Comparison of ENCODE assay signal across 20 cellular contexts in genomic region chr22:36289406-36289870, GRCh38. TPM values are rescaled to one million over a fixed set of nuclear protein-coding genes. Genes with fewer than 3 reads are reported as not detected.
DNase-seq lines count a peak whose midpoint lies in the region; ATAC-seq and TF ChIP-seq lines count a peak whose summit lies in the region.
"Had no signal": no experiment of that assay in that cellular context is flagged by ENCODE, and none has a peak within 500 bp of the region (broad histone marks: within the 10 kb centered on the region; RNA-seq: fewer than 3 reads in every experiment).

No MANE protein-coding gene starts in this region.

- no peak overlapping the region for H4K91ac ChIP-seq in mesenchymal stem cell (ENCODE audit: low read length)

- H3K4me2 ChIP-seq in BLaER1 treated with 17β-estradiol and CSF1 and Interleukin-3, amounts not matched to agents 10 nM and 100 nM: peak overlapping the region in 9 of 11 experiments; percentile 12 to 72 (median 49); a peak in 18 of 22 replicates
- H3K4me2 ChIP-seq in mesenchymal stem cell (ENCODE audit: low read length, poor library complexity, severe bottlenecking): no peak overlapping the region
- H3K4me2 ChIP-seq: hepatocyte had no signal

- H3K36me3 ChIP-seq in BLaER1 treated with 17β-estradiol and CSF1 and Interleukin-3, amounts not matched to agents 10 nM and 100 nM: peaks cover 85 to 97% (median 93%) of the 10 kb centered on the region in 11 experiments
- peaks cover 77% of the 10 kb centered on the region for H3K36me3 ChIP-seq in CD8-positive, alpha-beta T cell (ENCODE audit: insufficient read depth, low read length)
- peaks cover 82 to 83% of the 10 kb centered on the region in 2 experiments for H3K36me3 ChIP-seq in mesenchymal stem cell (ENCODE audit: control insufficient read depth in 1 of 2, insufficient read depth in 2 of 2, low read depth in 1 of 2, low read length in 2 of 2)

- peaks cover 0 to 38% (median 30%) of the 10 kb centered on the region in 11 experiments; a peak in 19 of 22 replicates for H3K9me3 ChIP-seq in BLaER1 treated with 17β-estradiol and CSF1 and Interleukin-3, amounts not matched to agents 10 nM and 100 nM (replicated peaks in 1 of 11)
- H3K9me3 ChIP-seq in CD8-positive, alpha-beta T cell (ENCODE audit: low read length): no peaks in the 10 kb centered on the region
- no peaks in the 10 kb centered on the region for H3K9me3 ChIP-seq in mesenchymal stem cell (ENCODE audit: control insufficient read depth, low read length)
- H3K9me3 ChIP-seq: stomach had no signal

- H2BK12ac ChIP-seq in mesenchymal stem cell (ENCODE audit: low read length in 2 of 2): no peak overlapping the region

- H2AFZ ChIP-seq in mesenchymal stem cell (ENCODE audit: low read depth, low read length): no peak overlapping the region
- H2AFZ ChIP-seq: GM23248, hepatocyte had no signal

- no peak overlapping the region for H4K8ac ChIP-seq in mesenchymal stem cell (ENCODE audit: low read length)

- H3K9ac ChIP-seq in BLaER1 treated with 17β-estradiol and CSF1 and Interleukin-3, amounts not matched to agents 10 nM and 100 nM: 0 out of 22 replicates have a peak overlapping the region, but pooled peaks of 3 of the 11 experiments have one; percentile 4 to 44 (median 7)
- H3K9ac ChIP-seq in mesenchymal stem cell (ENCODE audit: low read length): no peak overlapping the region
- H3K9ac ChIP-seq: GM23248 had no signal

- 97% methylated on average over 7 of the region's 7 CpGs for WGBS in mesenchymal stem cell

- H3K27ac ChIP-seq in BLaER1 treated with 17β-estradiol and CSF1 and Interleukin-3, amounts not matched to agents 10 nM and 100 nM: peak overlapping the region in 7 of 11 experiments; percentile 4 to 56 (median 18); a peak in 5 of 22 replicates
- H3K27ac ChIP-seq in CD8-positive, alpha-beta T cell (ENCODE audit: low read depth, low read length): peak overlapping the region; percentile 35
- H3K27ac ChIP-seq in mesenchymal stem cell (ENCODE audit: low read length, poor library complexity, severe bottlenecking): peak overlapping the region; percentile 0
- H3K27ac ChIP-seq: GM23248, hepatocyte had no signal

- no peaks in the 10 kb centered on the region for H3K9me3 Mint-ChIP-seq in CD8-positive, alpha-beta T cell
- H3K9me3 Mint-ChIP-seq in activated naive CD4-positive, alpha-beta T cell treated with anti-CD3 and anti-CD28 coated beads, Interleukin-2, amount 50 U/mL, for 72 hours: no peaks in the 10 kb centered on the region
- H3K9me3 Mint-ChIP-seq: IgD-negative memory B cell had no signal

- no peak overlapping the region for H3K14ac ChIP-seq in mesenchymal stem cell (ENCODE audit: low read length in 2 of 2)

- peak overlapping the region; percentile 92 for H3K27ac Mint-ChIP-seq in CD8-positive, alpha-beta T cell
- peak overlapping the region; percentile 81 to 85 for H3K27ac Mint-ChIP-seq in activated naive CD4-positive, alpha-beta T cell treated with anti-CD3 and anti-CD28 coated beads, Interleukin-2, amount 50 U/mL, for 72 hours

- in situ Hi-C loops in ACHN (cut with HindIII; ENCODE audit: low pct_ligation_motif_present, low pct_unique_long_range_greater_than_20kb, low sequenced_read_pairs): no loop called here

- no peak overlapping the region for H2BK120ac ChIP-seq in mesenchymal stem cell (ENCODE audit: low read depth, low read length)

- H3K27me3 Mint-ChIP-seq in CD8-positive, alpha-beta T cell (ENCODE audit: low read depth): no peaks in the 10 kb centered on the region
- H3K27me3 Mint-ChIP-seq: IgD-negative memory B cell had no signal

- no peak for ATAC-seq in CD8-positive, alpha-beta T cell
- ATAC-seq in activated naive CD4-positive, alpha-beta T cell treated with anti-CD3 and anti-CD28 coated beads, Interleukin-2, amount 50 U/mL, for 72 hours: no peak
- no peak for ATAC-seq in GM18907 (IDR thresholded peaks at IDR 0.05; ENCODE audit: unreplicated experiment)
- ATAC-seq: esophagus mucosa, left colon, Panc1, sciatic nerve had no signal

- H2AK5ac ChIP-seq in mesenchymal stem cell (ENCODE audit: low read length, severe bottlenecking): no peak overlapping the region

- H3K4me3 Mint-ChIP-seq in CD8-positive, alpha-beta T cell: peak overlapping the region; percentile 61
- H3K4me3 Mint-ChIP-seq: CD14-positive monocyte had no signal

- H3K23ac ChIP-seq in mesenchymal stem cell (ENCODE audit: low read length in 2 of 2): no peak overlapping the region

- H3K27me3 ChIP-seq in BLaER1 treated with 17β-estradiol and CSF1 and Interleukin-3, amounts not matched to agents 10 nM and 100 nM: no peaks in the 10 kb centered on the region
- H3K27me3 ChIP-seq in CD8-positive, alpha-beta T cell (ENCODE audit: insufficient read depth, low read length): no peaks in the 10 kb centered on the region
- no peaks in the 10 kb centered on the region for H3K27me3 ChIP-seq in mesenchymal stem cell (ENCODE audit: control insufficient read depth in 1 of 2, insufficient read depth in 1 of 2, low read length in 2 of 2)
- H3K27me3 ChIP-seq: hepatocyte, stomach had no signal

- CTCF ChIA-PET in CD8-positive, alpha-beta T cell (lab: Charles Lee): interaction anchor here (0.7 to 2.9 kb wide), 5 partner anchors 12 to 95 kb away, joined by 3 to 14 read pairs (median 7); no protein-coding TSS in a partner anchor

- H3K4me1 ChIP-seq in BLaER1 treated with 17β-estradiol and CSF1 and Interleukin-3, amounts not matched to agents 10 nM and 100 nM: peaks cover 0 to 55% (median 34%) of the 10 kb centered on the region in 10 experiments; a peak in 17 of 20 replicates
- H3K4me1 ChIP-seq in CD8-positive, alpha-beta T cell (ENCODE audit: insufficient read depth, low read length): peaks cover 44% of the 10 kb centered on the region
- H3K4me1 ChIP-seq in mesenchymal stem cell (ENCODE audit: control insufficient read depth, insufficient read depth, low read depth, low read length): peaks cover 20% of the 10 kb centered on the region

- no peak overlapping the region for H2BK5ac ChIP-seq in mesenchymal stem cell (ENCODE audit: low read depth, low read length, poor library complexity, severe bottlenecking)

- H3K79me1 ChIP-seq in mesenchymal stem cell (replicated peaks; ENCODE audit: low read length, poor library complexity, severe bottlenecking): peaks cover 25% of the 10 kb centered on the region

- H3K4me1 Mint-ChIP-seq in CD8-positive, alpha-beta T cell (ENCODE audit: low read depth): peaks cover 44% of the 10 kb centered on the region
- H3K4me1 Mint-ChIP-seq: CD14-positive monocyte, IgD-negative memory B cell had no signal

- no peak overlapping the region for H3K18ac ChIP-seq in mesenchymal stem cell (ENCODE audit: low read depth in 1 of 2, low read length in 2 of 2)

- intact Hi-C loops in CD8-positive, alpha-beta T cell (cut with DNase I, micrococcal nuclease): no loop called here

- no peak for DNase-seq in CD8-positive, alpha-beta T cell
- no peak for DNase-seq in activated naive CD4-positive, alpha-beta T cell treated with anti-CD3 and anti-CD28 coated beads, Interleukin-2, amount 50 U/mL, for 72 hours (ENCODE audit: low spot score in 2 of 2)
- DNase-seq in mesenchymal stem cell: no peak
- DNase-seq in NK-92 treated with Interleukin-12 subunit alpha and Interleukin-12 subunit beta, amount 100 ng/mL, for 24 hours (lab: John Stamatoyannopoulos, UW): no peak
- no peak for DNase-seq in DMS53 (lab: John Stamatoyannopoulos, UW)
- DNase-seq in ACHN: no peak
- DNase-seq: GF-D8, GM23248, NCI-H1105 treated with DMSO at 0.1 percent for 48 hours, stomach had no signal

- peaks cover 89% of the 10 kb centered on the region for H3K36me3 Mint-ChIP-seq in CD8-positive, alpha-beta T cell
- H3K36me3 Mint-ChIP-seq in activated naive CD4-positive, alpha-beta T cell treated with anti-CD3 and anti-CD28 coated beads, Interleukin-2, amount 50 U/mL, for 72 hours: peaks cover 40 to 58% of the 10 kb centered on the region in 2 donors

- TF ChIP-seq CTCF in CD8-positive, alpha-beta T cell (IDR thresholded peaks at IDR 0.05): no peak

- H3K4me3 ChIP-seq in BLaER1 treated with 17β-estradiol and CSF1 and Interleukin-3, amounts not matched to agents 10 nM and 100 nM: peak overlapping the region in 1 of 10 experiments; percentile 5; a peak in 2 of 20 replicates
- H3K4me3 ChIP-seq in CD8-positive, alpha-beta T cell (ENCODE audit: low read depth, low read length): no peak overlapping the region
- H3K4me3 ChIP-seq in mesenchymal stem cell (ENCODE audit: insufficient read depth in 1 of 2, low read depth in 1 of 2, low read length in 2 of 2): no peak overlapping the region
- H3K4me3 ChIP-seq: GM23248, hepatocyte, stomach had no signal

- H4K20me1 ChIP-seq in BLaER1 treated with 17β-estradiol and CSF1 and Interleukin-3, amounts not matched to agents 10 nM and 100 nM: peaks cover 50 to 95% (median 86%) of the 10 kb centered on the region in 11 experiments; a peak in 21 of 22 replicates

- H2BK15ac ChIP-seq in mesenchymal stem cell (ENCODE audit: low read depth, poor library complexity, severe bottlenecking): no peak overlapping the region

- POLR2A ChIA-PET in CD8-positive, alpha-beta T cell (lab: Charles Lee): interaction anchor here (1.1 to 2.1 kb wide), 3 partner anchors 10 to 96 kb away, joined by 4 to 10 read pairs (median 6); no protein-coding TSS in a partner anchor

- no peak overlapping the region for H3K4ac ChIP-seq in mesenchymal stem cell (ENCODE audit: low read depth in 1 of 2, low read length in 2 of 2)

RNA-seq across cellular contexts. Expression of gene APOL1, which starts 36.5 kb away (rescaled TPM):
- 1 to 10 TPM; 5.0 to 5.3 TPM for total RNA-seq in CD8-positive, alpha-beta T cell
- 10 to 100 TPM; 27.2 to 40.5 TPM for total RNA-seq in activated naive CD4-positive, alpha-beta T cell treated with anti-CD3 and anti-CD28 coated beads, Interleukin-2, amount 50 U/mL, for 72 hours
- polyA plus RNA-seq in mesenchymal stem cell (2013, experiment 1 of 2): 19.4 TPM
- polyA plus RNA-seq in mesenchymal stem cell (2013, experiment 2 of 2): 18.7 TPM
- polyA plus RNA-seq: neural cell had no signal

RNA-seq across cellular contexts. Expression of gene APOL2, which starts 50.1 kb away (rescaled TPM):
- total RNA-seq in CD8-positive, alpha-beta T cell: 10 to 100 TPM; 17.4 to 18.2 TPM
- total RNA-seq in activated naive CD4-positive, alpha-beta T cell treated with anti-CD3 and anti-CD28 coated beads, Interleukin-2, amount 50 U/mL, for 72 hours: 10 to 100 TPM; 51.3 to 68.6 TPM
- 28.5 TPM for polyA plus RNA-seq in mesenchymal stem cell (2013, experiment 1 of 2)
- 29.7 TPM for polyA plus RNA-seq in mesenchymal stem cell (2013, experiment 2 of 2)
- polyA plus RNA-seq: neural cell had no signal

Comparison
In these comparisons a context has a peak if more than half of its experiments do, and no peak if none do; other contexts are left out.
1. RNA of gene APOL1, which starts 36.5 kb away (total RNA-seq): 27.2 to 40.5 TPM in activated naive CD4-positive, alpha-beta T cell treated with anti-CD3 and anti-CD28 coated beads, Interleukin-2, amount 50 U/mL, for 72 hours; 5.0 to 5.3 TPM in CD8-positive, alpha-beta T cell; every median in the first group is over 4 times any median in the second.
2. Peak in every context shown above with its lines, with median percentiles within 50 percentile points of each other: H3K27ac ChIP-seq.